In the genomic region with DNA sequence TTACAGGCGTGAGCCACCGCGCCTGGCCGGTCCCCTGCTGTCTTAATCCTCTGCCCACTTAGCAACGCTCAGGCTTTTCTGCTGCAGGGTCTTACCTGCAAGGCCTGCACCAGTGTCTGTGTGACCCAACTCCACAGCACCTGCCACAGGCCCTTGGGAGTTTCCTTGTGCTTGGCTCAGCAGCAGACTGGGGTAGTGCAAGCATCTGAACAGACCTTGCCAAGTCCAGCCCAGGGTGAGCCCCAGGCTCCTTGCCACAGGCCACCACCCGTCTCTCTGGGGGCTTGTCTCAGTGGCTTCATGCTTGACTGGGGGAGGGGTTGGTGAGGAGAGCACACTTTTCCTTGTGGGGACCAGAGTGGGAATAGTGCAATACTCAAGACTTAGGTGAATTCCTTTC, we compare ENCODE assay signal across 13 cellular contexts.
"Had no signal": no experiment of that assay in that cellular context is flagged by ENCODE, and none has a peak within 500 bp of the region (broad histone marks: within the 10 kb centered on the region; RNA-seq: fewer than 3 reads in every experiment).

No MANE protein-coding gene starts in this region.

- H3K9me3 ChIP-seq: heart right ventricle, left ventricle myocardium inferior had no signal

- H3K4me3 Mint-ChIP-seq: activated CD8-positive, alpha-beta T cell treated with anti-CD3 and anti-CD28 coated beads for 36 hours; activated naive CD4-positive, alpha-beta T cell treated with anti-CD3 and anti-CD28 coated beads, Interleukin-2, amount 50 U/mL, for 24 hours; type B pancreatic cell had no signal

- H3K27me3 Mint-ChIP-seq: activated CD8-positive, alpha-beta T cell treated with anti-CD3 and anti-CD28 coated beads for 36 hours; activated naive CD4-positive, alpha-beta T cell treated with anti-CD3 and anti-CD28 coated beads, Interleukin-2, amount 50 U/mL, for 24 hours; type B pancreatic cell had no signal

- H3K4me3 ChIP-seq: heart right ventricle, left ventricle myocardium inferior had no signal

- H3K27ac ChIP-seq: heart right ventricle, left ventricle myocardium inferior, parathyroid adenoma had no signal

- ATAC-seq: activated CD8-positive, alpha-beta T cell treated with anti-CD3 and anti-CD28 coated beads for 36 hours had no signal

- H3K9me3 Mint-ChIP-seq: activated CD8-positive, alpha-beta T cell treated with anti-CD3 and anti-CD28 coated beads for 36 hours; activated naive CD4-positive, alpha-beta T cell treated with anti-CD3 and anti-CD28 coated beads, Interleukin-2, amount 50 U/mL, for 24 hours; activated T-helper 2 cell treated with anti-CD3 and anti-CD28 coated beads, Interferon-gamma antibody, Interleukin-2, Interleukin-4, amounts not matched to agents 10 μg/mL and 5 μg/mL and 100 μg/mL, durations not matched to agents 14 hours and 24 hours and 36 hours; type B pancreatic cell had no signal

- H3K27me3 ChIP-seq: heart right ventricle had no signal

- H2AFZ ChIP-seq: parathyroid adenoma had no signal

- H3K4me1 ChIP-seq: parathyroid adenoma had no signal

- DNase-seq: activated CD8-positive, alpha-beta memory T cell treated with anti-CD3 and anti-CD28 coated beads, Interleukin-2, amount 50 U/mL, for 4 hours; activated CD8-positive, alpha-beta T cell treated with anti-CD3 and anti-CD28 coated beads for 36 hours; anterior cingulate cortex; heart right ventricle; left ventricle myocardium inferior; right cardiac atrium; stimulated activated CD4-positive, alpha-beta T cell treated with anti-CD3 and anti-CD28 coated beads, Interleukin-1b, Interleukin-23, amount 100 ng/mL, for 48 hours; stimulated activated naive CD4-positive, alpha-beta T cell; T-helper 9 cell had no signal

- H3K27ac Mint-ChIP-seq: activated CD8-positive, alpha-beta T cell treated with anti-CD3 and anti-CD28 coated beads for 36 hours; activated T-helper 2 cell treated with anti-CD3 and anti-CD28 coated beads, Interferon-gamma antibody, Interleukin-2, Interleukin-4, amounts not matched to agents 10 μg/mL and 5 μg/mL and 100 μg/mL, durations not matched to agents 14 hours and 24 hours and 36 hours; type B pancreatic cell had no signal

- H3K9ac ChIP-seq: parathyroid adenoma had no signal
